Comparison of ENCODE assay signal across 1 cellular context in genomic region chr12:112381898-112382796, GRCh38.
TF ChIP-seq lines count a peak whose summit lies in the region.

Gene HECTD4 (minus strand): TSS chr12:112382431. CDS start chr12:112382128, 303 bp downstream.

TF ChIP-seq in HepG2, 621 proteins besides CTCF, POLR2A, EP300 and RAD21 (continued from another document and continues in another):
- TF ChIP-seq GMEB2 (CRISPR knock-in tag; IDR thresholded peaks at IDR 0.05; ENCODE audit: low read depth) (0 out of 2 replicates have a peak, but pooled peaks have one; percentile 29), HCFC1 (IDR thresholded peaks at IDR 0.05; ENCODE audit: low read depth, low read length) (peak; percentile 40; the same call in 1 of the 2 replicates), FOXO1 (CRISPR knock-in tag; IDR thresholded peaks at IDR 0.05) (no peak), ZNF629 (CRISPR knock-in tag; conservative IDR thresholded peaks at IDR 0.05) (peak; percentile 39), ZC3H13 (CRISPR knock-in tag; IDR thresholded peaks at IDR 0.05) (0 out of 2 replicates have a peak, but pooled peaks have one; percentile 62), HNF1B (CRISPR knock-in tag; IDR thresholded peaks at IDR 0.05) (0 out of 2 replicates have a peak, but pooled peaks have one; percentile 56), MAX (IDR thresholded peaks at IDR 0.05) (peak; percentile 60; the same call in 1 of the 2 replicates), LBX2 (CRISPR knock-in tag; IDR thresholded peaks at IDR 0.05; ENCODE audit: borderline replicate concordance) (peak; percentile 29; the same call in 1 of the 2 replicates), NR2F6 (IDR thresholded peaks at IDR 0.05) (peak; percentile 48), NR2F6 (CRISPR knock-in tag; IDR thresholded peaks at IDR 0.05) (peak; percentile 82), BCL6 (CRISPR knock-in tag; IDR thresholded peaks at IDR 0.05) (peak; percentile 9; the same call in 1 of the 2 replicates), ZNF460 (CRISPR knock-in tag; IDR thresholded peaks at IDR 0.05; ENCODE audit: borderline replicate concordance) (no peak), KAT8 (CRISPR knock-in tag; IDR thresholded peaks at IDR 0.05) (peak; percentile 81), PHF21A (CRISPR knock-in tag; IDR thresholded peaks at IDR 0.05) (peak; percentile 57), ZNF780A (CRISPR knock-in tag; IDR thresholded peaks at IDR 0.05) (no peak), ZNF414 (CRISPR knock-in tag; IDR thresholded peaks at IDR 0.05) (peak; percentile 94), SMARCC2 (IDR thresholded peaks at IDR 0.05) (no peak), ELF3 (CRISPR knock-in tag; IDR thresholded peaks at IDR 0.05) (peak; percentile 49; the same call in 1 of the 2 replicates), ZNF468 (CRISPR knock-in tag; IDR thresholded peaks at IDR 0.05) (peak; percentile 25; the same call in 1 of the 2 replicates), KDM1A (CRISPR knock-in tag; IDR thresholded peaks at IDR 0.05) (peak; percentile 13; the same call in 1 of the 2 replicates), HDAC1 (CRISPR knock-in tag; IDR thresholded peaks at IDR 0.05) (peak; percentile 70), KAT7 (CRISPR knock-in tag; IDR thresholded peaks at IDR 0.05; ENCODE audit: borderline replicate concordance) (peak; percentile 65; the same call in 1 of the 2 replicates), ZNF253 (CRISPR knock-in tag; IDR thresholded peaks at IDR 0.05; ENCODE audit: borderline replicate concordance) (0 out of 2 replicates have a peak, but pooled peaks have one; percentile 59), ZNF121 (CRISPR knock-in tag; IDR thresholded peaks at IDR 0.05) (peak; percentile 96), MIXL1 (CRISPR knock-in tag; IDR thresholded peaks at IDR 0.05) (peak; percentile 48), ZBTB38 (CRISPR knock-in tag; IDR thresholded peaks at IDR 0.05) (peak; percentile 28; the same call in 1 of the 2 replicates), HES4 (CRISPR knock-in tag; IDR thresholded peaks at IDR 0.05; ENCODE audit: borderline replicate concordance) (peak; percentile 25; the same call in 1 of the 2 replicates), EED (CRISPR knock-in tag; IDR thresholded peaks at IDR 0.05) (peak; percentile 60; the same call in 1 of the 2 replicates), POGZ (CRISPR knock-in tag; IDR thresholded peaks at IDR 0.05) (peak; percentile 71), SAFB2 (CRISPR knock-in tag; IDR thresholded peaks at IDR 0.05; ENCODE audit: borderline replicate concordance, low read depth) (0 out of 2 replicates have a peak, but pooled peaks have one; percentile 54), GLI4 (CRISPR knock-in tag; IDR thresholded peaks at IDR 0.05; ENCODE audit: borderline replicate concordance) (0 out of 2 replicates have a peak, but pooled peaks have one; percentile 23), RELA (CRISPR knock-in tag; IDR thresholded peaks at IDR 0.05) (0 out of 2 replicates have a peak, but pooled peaks have one; percentile 16), PATZ1 (CRISPR knock-in tag; IDR thresholded peaks at IDR 0.05) (peak; percentile 67), KDM2A (CRISPR knock-in tag; IDR thresholded peaks at IDR 0.05; ENCODE audit: borderline replicate concordance, low read depth) (peak; percentile 79), JDP2 (CRISPR knock-in tag; IDR thresholded peaks at IDR 0.05; ENCODE audit: borderline replicate concordance) (no peak), TARDBP (CRISPR knock-in tag; IDR thresholded peaks at IDR 0.05) (peak; percentile 72), ZNF124 (CRISPR knock-in tag; IDR thresholded peaks at IDR 0.05) (peak; percentile 64; the same call in 1 of the 2 replicates), AKNA (CRISPR knock-in tag; IDR thresholded peaks at IDR 0.05; ENCODE audit: borderline replicate concordance) (no peak), REL (CRISPR knock-in tag; conservative IDR thresholded peaks at IDR 0.05) (peak; percentile 61), SP1 (IDR thresholded peaks at IDR 0.05) (no peak), SP1 (CRISPR knock-in tag; IDR thresholded peaks at IDR 0.05) (peak; percentile 97), ZNF317 (CRISPR knock-in tag; IDR thresholded peaks at IDR 0.05) (peak; percentile 56; the same call in 1 of the 2 replicates), GABPB1 (CRISPR knock-in tag; IDR thresholded peaks at IDR 0.05) (peak; percentile 80), NFRKB (IDR thresholded peaks at IDR 0.05) (no peak), ZNF615 (CRISPR knock-in tag; IDR thresholded peaks at IDR 0.05; ENCODE audit: borderline replicate concordance) (no peak), ZMYM3 (CRISPR knock-in tag; IDR thresholded peaks at IDR 0.05) (peak; percentile 98), TFDP1 (CRISPR knock-in tag; IDR thresholded peaks at IDR 0.05; ENCODE audit: borderline replicate concordance) (0 out of 2 replicates have a peak, but pooled peaks have one; percentile 35), SP5 (CRISPR knock-in tag; IDR thresholded peaks at IDR 0.05; ENCODE audit: borderline replicate concordance, low read depth) (peak; percentile 91), MED8 (CRISPR knock-in tag; IDR thresholded peaks at IDR 0.05; ENCODE audit: insufficient replicate concordance) (peak; percentile 79), ATAD3A (CRISPR knock-in tag; IDR thresholded peaks at IDR 0.05) (no peak), DR1 (CRISPR knock-in tag; IDR thresholded peaks at IDR 0.05) (peak; percentile 88), NCOA1 (CRISPR knock-in tag; IDR thresholded peaks at IDR 0.05) (0 out of 2 replicates have a peak, but pooled peaks have one; percentile 44)
- TF ChIP-seq, protein P1, sequence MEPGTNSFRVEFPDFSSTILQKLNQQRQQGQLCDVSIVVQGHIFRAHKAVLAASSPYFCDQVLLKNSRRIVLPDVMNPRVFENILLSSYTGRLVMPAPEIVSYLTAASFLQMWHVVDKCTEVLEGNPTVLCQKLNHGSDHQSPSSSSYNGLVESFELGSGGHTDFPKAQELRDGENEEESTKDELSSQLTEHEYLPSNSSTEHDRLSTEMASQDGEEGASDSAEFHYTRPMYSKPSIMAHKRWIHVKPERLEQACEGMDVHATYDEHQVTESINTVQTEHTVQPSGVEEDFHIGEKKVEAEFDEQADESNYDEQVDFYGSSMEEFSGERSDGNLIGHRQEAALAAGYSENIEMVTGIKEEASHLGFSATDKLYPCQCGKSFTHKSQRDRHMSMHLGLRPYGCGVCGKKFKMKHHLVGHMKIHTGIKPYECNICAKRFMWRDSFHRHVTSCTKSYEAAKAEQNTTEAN (CRISPR knock-in tag; conservative IDR thresholded peaks at IDR 0.05) = 0 out of 2 replicates have a peak, but pooled peaks have one; percentile 19
- TF ChIP-seq, protein P2, sequence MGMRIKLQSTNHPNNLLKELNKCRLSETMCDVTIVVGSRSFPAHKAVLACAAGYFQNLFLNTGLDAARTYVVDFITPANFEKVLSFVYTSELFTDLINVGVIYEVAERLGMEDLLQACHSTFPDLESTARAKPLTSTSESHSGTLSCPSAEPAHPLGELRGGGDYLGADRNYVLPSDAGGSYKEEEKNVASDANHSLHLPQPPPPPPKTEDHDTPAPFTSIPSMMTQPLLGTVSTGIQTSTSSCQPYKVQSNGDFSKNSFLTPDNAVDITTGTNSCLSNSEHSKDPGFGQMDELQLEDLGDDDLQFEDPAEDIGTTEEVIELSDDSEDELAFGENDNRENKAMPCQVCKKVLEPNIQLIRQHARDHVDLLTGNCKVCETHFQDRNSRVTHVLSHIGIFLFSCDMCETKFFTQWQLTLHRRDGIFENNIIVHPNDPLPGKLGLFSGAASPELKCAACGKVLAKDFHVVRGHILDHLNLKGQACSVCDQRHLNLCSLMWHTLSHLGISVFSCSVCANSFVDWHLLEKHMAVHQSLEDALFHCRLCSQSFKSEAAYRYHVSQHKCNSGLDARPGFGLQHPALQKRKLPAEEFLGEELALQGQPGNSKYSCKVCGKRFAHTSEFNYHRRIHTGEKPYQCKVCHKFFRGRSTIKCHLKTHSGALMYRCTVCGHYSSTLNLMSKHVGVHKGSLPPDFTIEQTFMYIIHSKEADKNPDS (CRISPR knock-in tag; IDR thresholded peaks at IDR 0.05) = peak; percentile 75; the same call in 1 of the 2 replicates
